ENCODE assay signal across 1 cellular context in the genomic region with DNA sequence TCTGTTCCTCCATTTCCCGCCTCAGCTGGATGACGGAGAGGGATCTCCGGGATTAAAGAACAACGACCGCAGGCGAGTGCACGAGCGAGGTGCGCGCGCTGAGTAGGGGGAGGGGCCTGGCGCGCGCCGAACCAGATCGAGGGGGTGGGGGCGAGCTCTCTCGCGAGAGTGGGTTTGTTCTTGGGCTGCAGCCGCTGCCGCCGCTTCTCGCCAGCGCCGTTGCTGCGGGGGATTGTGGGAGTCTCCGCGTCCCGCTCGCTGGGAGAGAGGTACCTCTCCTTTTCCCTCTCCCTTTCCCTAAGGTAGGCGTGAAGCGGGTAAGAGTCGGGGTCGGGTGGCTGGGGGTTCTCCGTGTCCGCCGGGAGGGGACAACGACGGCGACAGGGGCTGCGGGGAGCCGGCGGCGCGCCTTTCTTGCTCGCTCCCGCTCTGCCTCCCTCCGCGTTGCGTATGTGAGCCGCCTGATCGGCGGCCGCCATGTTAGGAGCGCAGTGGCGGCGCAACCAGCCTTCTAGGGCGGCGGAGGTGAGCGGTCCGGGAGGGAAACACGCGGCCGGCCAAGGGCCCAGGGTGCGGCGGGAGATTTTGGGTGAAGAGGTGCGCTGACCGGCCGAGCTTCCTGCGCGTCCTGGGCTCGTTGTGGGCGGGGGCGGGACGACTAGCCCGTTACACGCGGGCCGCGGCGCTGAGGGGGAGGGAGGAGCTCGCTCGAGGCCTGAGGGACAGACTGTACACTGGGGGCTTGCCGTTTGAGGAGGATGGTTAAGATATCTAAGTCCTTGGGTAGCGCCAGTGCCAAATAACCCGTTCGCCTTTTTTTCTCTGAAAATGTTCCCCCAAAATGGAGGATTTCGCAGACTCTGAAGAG.
A peak's percentile ranks its signal among the peaks of the same experiment; 100 is the strongest.
TF ChIP-seq lines count a peak whose summit lies in the region.

A gene with protein sequence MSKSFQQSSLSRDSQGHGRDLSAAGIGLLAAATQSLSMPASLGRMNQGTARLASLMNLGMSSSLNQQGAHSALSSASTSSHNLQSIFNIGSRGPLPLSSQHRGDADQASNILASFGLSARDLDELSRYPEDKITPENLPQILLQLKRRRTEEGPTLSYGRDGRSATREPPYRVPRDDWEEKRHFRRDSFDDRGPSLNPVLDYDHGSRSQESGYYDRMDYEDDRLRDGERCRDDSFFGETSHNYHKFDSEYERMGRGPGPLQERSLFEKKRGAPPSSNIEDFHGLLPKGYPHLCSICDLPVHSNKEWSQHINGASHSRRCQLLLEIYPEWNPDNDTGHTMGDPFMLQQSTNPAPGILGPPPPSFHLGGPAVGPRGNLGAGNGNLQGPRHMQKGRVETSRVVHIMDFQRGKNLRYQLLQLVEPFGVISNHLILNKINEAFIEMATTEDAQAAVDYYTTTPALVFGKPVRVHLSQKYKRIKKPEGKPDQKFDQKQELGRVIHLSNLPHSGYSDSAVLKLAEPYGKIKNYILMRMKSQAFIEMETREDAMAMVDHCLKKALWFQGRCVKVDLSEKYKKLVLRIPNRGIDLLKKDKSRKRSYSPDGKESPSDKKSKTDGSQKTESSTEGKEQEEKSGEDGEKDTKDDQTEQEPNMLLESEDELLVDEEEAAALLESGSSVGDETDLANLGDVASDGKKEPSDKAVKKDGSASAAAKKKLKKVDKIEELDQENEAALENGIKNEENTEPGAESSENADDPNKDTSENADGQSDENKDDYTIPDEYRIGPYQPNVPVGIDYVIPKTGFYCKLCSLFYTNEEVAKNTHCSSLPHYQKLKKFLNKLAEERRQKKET (plus strand): TSS at position 237 of the 868 bp plus-strand sequence. CDS start 13,676 bp downstream, outside the sequence.

TF ChIP-seq in HEK293, 187 proteins besides CTCF, POLR2A, EP300 and RAD21 (continued from another document and continues in another):
- TF ChIP-seq, protein P1, sequence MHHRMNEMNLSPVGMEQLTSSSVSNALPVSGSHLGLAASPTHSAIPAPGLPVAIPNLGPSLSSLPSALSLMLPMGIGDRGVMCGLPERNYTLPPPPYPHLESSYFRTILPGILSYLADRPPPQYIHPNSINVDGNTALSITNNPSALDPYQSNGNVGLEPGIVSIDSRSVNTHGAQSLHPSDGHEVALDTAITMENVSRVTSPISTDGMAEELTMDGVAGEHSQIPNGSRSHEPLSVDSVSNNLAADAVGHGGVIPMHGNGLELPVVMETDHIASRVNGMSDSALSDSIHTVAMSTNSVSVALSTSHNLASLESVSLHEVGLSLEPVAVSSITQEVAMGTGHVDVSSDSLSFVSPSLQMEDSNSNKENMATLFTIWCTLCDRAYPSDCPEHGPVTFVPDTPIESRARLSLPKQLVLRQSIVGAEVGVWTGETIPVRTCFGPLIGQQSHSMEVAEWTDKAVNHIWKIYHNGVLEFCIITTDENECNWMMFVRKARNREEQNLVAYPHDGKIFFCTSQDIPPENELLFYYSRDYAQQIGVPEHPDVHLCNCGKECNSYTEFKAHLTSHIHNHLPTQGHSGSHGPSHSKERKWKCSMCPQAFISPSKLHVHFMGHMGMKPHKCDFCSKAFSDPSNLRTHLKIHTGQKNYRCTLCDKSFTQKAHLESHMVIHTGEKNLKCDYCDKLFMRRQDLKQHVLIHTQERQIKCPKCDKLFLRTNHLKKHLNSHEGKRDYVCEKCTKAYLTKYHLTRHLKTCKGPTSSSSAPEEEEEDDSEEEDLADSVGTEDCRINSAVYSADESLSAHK (tag by site-specific recombination; IDR thresholded peaks at IDR 0.05) = peak; percentile 45
- TF ChIP-seq ZNF670 (tag by site-specific recombination; IDR thresholded peaks at IDR 0.05; ENCODE audit: low read depth) (no peak), KLF7 (tag by site-specific recombination; IDR thresholded peaks at IDR 0.05; ENCODE audit: borderline replicate concordance) (0 out of 2 replicates have a peak, but pooled peaks have one; percentile 41), ZNF214 (tag by site-specific recombination; IDR thresholded peaks at IDR 0.05; ENCODE audit: borderline replicate concordance) (no peak), ZSCAN30 (tag by site-specific recombination; IDR thresholded peaks at IDR 0.05) (no peak; the same call in 1 of the 2 replicates), ZSCAN23 (tag by site-specific recombination; IDR thresholded peaks at IDR 0.05) (0 out of 2 replicates have a peak, but pooled peaks have one; percentile 17), MEIS1 (CRISPR knock-in tag; IDR thresholded peaks at IDR 0.05; ENCODE audit: borderline replicate concordance) (no peak), BCL11A (tag by site-specific recombination; IDR thresholded peaks at IDR 0.05; ENCODE audit: low read depth) (no peak), FEZF1 (tag by site-specific recombination; IDR thresholded peaks at IDR 0.05) (no peak; the same call in 1 of the 2 replicates), WT1 (tag by site-specific recombination; IDR thresholded peaks at IDR 0.05) (peak; percentile 62), ZNF169 (tag by site-specific recombination; IDR thresholded peaks at IDR 0.05) (no peak), ZNF555 (tag by site-specific recombination; conservative IDR thresholded peaks at IDR 0.05) (no peak), ZNF133 (tag by site-specific recombination; IDR thresholded peaks at IDR 0.05) (no peak), ZNF146 (tag by site-specific recombination; IDR thresholded peaks at IDR 0.05) (peak; percentile 22; the same call in 1 of the 2 replicates), KLF16 (tag by site-specific recombination; IDR thresholded peaks at IDR 0.05) (peak; percentile 98), ZNF391 (tag by site-specific recombination; IDR thresholded peaks at IDR 0.05; ENCODE audit: borderline replicate concordance, low read depth) (peak; percentile 87), ZNF747 (tag by site-specific recombination; IDR thresholded peaks at IDR 0.05) (no peak), ZBTB8A (tag by site-specific recombination; IDR thresholded peaks at IDR 0.05) (peak; percentile 49), ZNF548 (tag by site-specific recombination; IDR thresholded peaks at IDR 0.05) (0 out of 2 replicates have a peak, but pooled peaks have one; percentile 55), ZNF202 (tag by site-specific recombination; IDR thresholded peaks at IDR 0.05; ENCODE audit: borderline replicate concordance) (no peak), ZNF837 (tag by site-specific recombination; IDR thresholded peaks at IDR 0.05) (peak; percentile 71; the same call in 1 of the 2 replicates), ZNF175 (tag by site-specific recombination; IDR thresholded peaks at IDR 0.05) (no peak), ZFP69B (tag by site-specific recombination; IDR thresholded peaks at IDR 0.05) (no peak), ZNF623 (tag by site-specific recombination; IDR thresholded peaks at IDR 0.05) (no peak), MYNN (tag by site-specific recombination; IDR thresholded peaks at IDR 0.05; ENCODE audit: borderline replicate concordance) (no peak), ZNF843 (tag by site-specific recombination; IDR thresholded peaks at IDR 0.05) (peak; percentile 79), HOXD13 (CRISPR knock-in tag; IDR thresholded peaks at IDR 0.05; ENCODE audit: borderline replicate concordance) (no peak), ZNF302 (tag by site-specific recombination; IDR thresholded peaks at IDR 0.05; ENCODE audit: low read depth) (no peak), ZIC2 (tag by site-specific recombination; IDR thresholded peaks at IDR 0.05) (peak; percentile 43)
- TF ChIP-seq, protein P2, sequence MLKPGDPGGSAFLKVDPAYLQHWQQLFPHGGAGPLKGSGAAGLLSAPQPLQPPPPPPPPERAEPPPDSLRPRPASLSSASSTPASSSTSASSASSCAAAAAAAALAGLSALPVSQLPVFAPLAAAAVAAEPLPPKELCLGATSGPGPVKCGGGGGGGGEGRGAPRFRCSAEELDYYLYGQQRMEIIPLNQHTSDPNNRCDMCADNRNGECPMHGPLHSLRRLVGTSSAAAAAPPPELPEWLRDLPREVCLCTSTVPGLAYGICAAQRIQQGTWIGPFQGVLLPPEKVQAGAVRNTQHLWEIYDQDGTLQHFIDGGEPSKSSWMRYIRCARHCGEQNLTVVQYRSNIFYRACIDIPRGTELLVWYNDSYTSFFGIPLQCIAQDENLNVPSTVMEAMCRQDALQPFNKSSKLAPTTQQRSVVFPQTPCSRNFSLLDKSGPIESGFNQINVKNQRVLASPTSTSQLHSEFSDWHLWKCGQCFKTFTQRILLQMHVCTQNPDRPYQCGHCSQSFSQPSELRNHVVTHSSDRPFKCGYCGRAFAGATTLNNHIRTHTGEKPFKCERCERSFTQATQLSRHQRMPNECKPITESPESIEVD (tag by site-specific recombination; IDR thresholded peaks at IDR 0.05) = no peak
- TF ChIP-seq, protein P3, sequence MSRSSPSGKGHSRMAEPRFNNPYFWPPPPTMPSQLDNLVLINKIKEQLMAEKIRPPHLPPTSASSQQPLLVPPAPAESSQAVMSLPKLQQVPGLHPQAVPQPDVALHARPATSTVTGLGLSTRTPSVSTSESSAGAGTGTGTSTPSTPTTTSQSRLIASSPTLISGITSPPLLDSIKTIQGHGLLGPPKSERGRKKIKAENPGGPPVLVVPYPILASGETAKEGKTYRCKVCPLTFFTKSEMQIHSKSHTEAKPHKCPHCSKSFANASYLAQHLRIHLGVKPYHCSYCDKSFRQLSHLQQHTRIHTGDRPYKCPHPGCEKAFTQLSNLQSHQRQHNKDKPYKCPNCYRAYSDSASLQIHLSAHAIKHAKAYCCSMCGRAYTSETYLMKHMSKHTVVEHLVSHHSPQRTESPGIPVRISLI (tag by site-specific recombination; IDR thresholded peaks at IDR 0.05) = no peak
- TF ChIP-seq, protein P4, sequence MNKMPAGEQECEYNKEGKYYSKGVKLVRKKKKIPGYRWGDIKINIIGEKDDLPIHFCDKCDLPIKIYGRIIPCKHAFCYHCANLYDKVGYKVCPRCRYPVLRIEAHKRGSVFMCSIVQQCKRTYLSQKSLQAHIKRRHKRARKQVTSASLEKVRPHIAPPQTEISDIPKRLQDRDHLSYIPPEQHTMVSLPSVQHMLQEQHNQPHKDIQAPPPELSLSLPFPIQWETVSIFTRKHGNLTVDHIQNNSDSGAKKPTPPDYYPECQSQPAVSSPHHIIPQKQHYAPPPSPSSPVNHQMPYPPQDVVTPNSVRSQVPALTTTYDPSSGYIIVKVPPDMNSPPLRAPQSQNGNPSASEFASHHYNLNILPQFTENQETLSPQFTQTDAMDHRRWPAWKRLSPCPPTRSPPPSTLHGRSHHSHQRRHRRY (tag by site-specific recombination; IDR thresholded peaks at IDR 0.05) = 0 out of 2 replicates have a peak, but pooled peaks have one; percentile 84
- TF ChIP-seq, protein P5, sequence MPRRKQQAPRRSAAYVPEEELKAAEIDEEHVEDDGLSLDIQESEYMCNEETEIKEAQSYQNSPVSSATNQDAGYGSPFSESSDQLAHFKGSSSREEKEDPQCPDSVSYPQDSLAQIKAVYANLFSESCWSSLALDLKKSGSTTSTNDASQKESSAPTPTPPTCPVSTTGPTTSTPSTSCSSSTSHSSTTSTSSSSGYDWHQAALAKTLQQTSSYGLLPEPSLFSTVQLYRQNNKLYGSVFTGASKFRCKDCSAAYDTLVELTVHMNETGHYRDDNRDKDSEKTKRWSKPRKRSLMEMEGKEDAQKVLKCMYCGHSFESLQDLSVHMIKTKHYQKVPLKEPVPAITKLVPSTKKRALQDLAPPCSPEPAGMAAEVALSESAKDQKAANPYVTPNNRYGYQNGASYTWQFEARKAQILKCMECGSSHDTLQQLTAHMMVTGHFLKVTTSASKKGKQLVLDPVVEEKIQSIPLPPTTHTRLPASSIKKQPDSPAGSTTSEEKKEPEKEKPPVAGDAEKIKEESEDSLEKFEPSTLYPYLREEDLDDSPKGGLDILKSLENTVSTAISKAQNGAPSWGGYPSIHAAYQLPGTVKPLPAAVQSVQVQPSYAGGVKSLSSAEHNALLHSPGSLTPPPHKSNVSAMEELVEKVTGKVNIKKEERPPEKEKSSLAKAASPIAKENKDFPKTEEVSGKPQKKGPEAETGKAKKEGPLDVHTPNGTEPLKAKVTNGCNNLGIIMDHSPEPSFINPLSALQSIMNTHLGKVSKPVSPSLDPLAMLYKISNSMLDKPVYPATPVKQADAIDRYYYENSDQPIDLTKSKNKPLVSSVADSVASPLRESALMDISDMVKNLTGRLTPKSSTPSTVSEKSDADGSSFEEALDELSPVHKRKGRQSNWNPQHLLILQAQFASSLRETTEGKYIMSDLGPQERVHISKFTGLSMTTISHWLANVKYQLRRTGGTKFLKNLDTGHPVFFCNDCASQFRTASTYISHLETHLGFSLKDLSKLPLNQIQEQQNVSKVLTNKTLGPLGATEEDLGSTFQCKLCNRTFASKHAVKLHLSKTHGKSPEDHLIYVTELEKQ (tag by site-specific recombination; IDR thresholded peaks at IDR 0.05; ENCODE audit: borderline replicate concordance) = no peak
- TF ChIP-seq, protein P6, sequence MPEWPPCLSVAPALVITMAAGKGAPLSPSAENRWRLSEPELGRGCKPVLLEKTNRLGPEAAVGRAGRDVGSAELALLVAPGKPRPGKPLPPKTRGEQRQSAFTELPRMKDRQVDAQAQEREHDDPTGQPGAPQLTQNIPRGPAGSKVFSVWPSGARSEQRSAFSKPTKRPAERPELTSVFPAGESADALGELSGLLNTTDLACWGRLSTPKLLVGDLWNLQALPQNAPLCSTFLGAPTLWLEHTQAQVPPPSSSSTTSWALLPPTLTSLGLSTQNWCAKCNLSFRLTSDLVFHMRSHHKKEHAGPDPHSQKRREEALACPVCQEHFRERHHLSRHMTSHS (tag by site-specific recombination; IDR thresholded peaks at IDR 0.05) = no peak
- TF ChIP-seq, protein P7, sequence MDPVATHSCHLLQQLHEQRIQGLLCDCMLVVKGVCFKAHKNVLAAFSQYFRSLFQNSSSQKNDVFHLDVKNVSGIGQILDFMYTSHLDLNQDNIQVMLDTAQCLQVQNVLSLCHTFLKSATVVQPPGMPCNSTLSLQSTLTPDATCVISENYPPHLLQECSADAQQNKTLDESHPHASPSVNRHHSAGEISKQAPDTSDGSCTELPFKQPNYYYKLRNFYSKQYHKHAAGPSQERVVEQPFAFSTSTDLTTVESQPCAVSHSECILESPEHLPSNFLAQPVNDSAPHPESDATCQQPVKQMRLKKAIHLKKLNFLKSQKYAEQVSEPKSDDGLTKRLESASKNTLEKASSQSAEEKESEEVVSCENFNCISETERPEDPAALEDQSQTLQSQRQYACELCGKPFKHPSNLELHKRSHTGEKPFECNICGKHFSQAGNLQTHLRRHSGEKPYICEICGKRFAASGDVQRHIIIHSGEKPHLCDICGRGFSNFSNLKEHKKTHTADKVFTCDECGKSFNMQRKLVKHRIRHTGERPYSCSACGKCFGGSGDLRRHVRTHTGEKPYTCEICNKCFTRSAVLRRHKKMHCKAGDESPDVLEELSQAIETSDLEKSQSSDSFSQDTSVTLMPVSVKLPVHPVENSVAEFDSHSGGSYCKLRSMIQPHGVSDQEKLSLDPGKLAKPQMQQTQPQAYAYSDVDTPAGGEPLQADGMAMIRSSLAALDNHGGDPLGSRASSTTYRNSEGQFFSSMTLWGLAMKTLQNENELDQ (tag by site-specific recombination; IDR thresholded peaks at IDR 0.05; ENCODE audit: low read depth) = no peak
